Comparison of ENCODE assay signal across 36 cellular contexts in genomic region chr12:56914724-56915123, GRCh38. TPM values are rescaled to one million over a fixed set of nuclear protein-coding genes. Genes with fewer than 3 reads are reported as not detected.
"Had no signal": no experiment of that assay in that cellular context is flagged by ENCODE, and none has a peak within 500 bp of the region (broad histone marks: within the 10 kb centered on the region; RNA-seq: fewer than 3 reads in every experiment).

No MANE protein-coding gene starts in this region.

- H3K4me1 Mint-ChIP-seq: activated CD4-positive, alpha-beta T cell treated with anti-CD3 and anti-CD28 coated beads for 36 hours; activated CD4-positive, alpha-beta T cell treated with anti-CD3 and anti-CD28 coated beads, Interleukin-2, amount 10 ng/mL, durations not matched to agents 24 days and 14 days; activated CD8-positive, alpha-beta memory T cell treated with anti-CD3 and anti-CD28 coated beads, Interleukin-2, amount 10 ng/mL, durations not matched to agents 7 days and 5 days; activated naive CD4-positive, alpha-beta T cell treated with anti-CD3 and anti-CD28 coated beads, Interleukin-2, amount 50 U/mL, for 24 hours; activated naive CD8-positive, alpha-beta T cell treated with anti-CD3 and anti-CD28 coated beads for 36 hours; activated naive CD8-positive, alpha-beta T cell treated with anti-CD3 and anti-CD28 coated beads, Interleukin-2, amount 50 U/mL, for 24 hours; endodermal cell had no signal

- H3K4me1 ChIP-seq: adrenal gland, body of pancreas, colonic mucosa, esophagus muscularis mucosa, foreskin keratinocyte, gastrocnemius medialis, heart left ventricle had no signal

- H3K27ac Mint-ChIP-seq: activated CD4-positive, alpha-beta memory T cell treated with anti-CD3 and anti-CD28 coated beads for 36 hours; activated CD4-positive, alpha-beta T cell treated with anti-CD3 and anti-CD28 coated beads for 36 hours; activated CD4-positive, alpha-beta T cell treated with anti-CD3 and anti-CD28 coated beads, Interleukin-2, amount 10 ng/mL, durations not matched to agents 24 days and 14 days; activated CD8-positive, alpha-beta memory T cell treated with anti-CD3 and anti-CD28 coated beads, Interleukin-2, amount 10 ng/mL, durations not matched to agents 7 days and 5 days; activated CD8-positive, alpha-beta T cell treated with anti-CD3 and anti-CD28 coated beads, Interleukin-2, amount 10 ng/mL, durations not matched to agents 7 days and 5 days; activated naive CD4-positive, alpha-beta T cell treated with anti-CD3 and anti-CD28 coated beads for 36 hours; activated naive CD4-positive, alpha-beta T cell treated with anti-CD3 and anti-CD28 coated beads, Interleukin-2, amount 50 U/mL, for 24 hours; activated naive CD8-positive, alpha-beta T cell treated with anti-CD3 and anti-CD28 coated beads for 36 hours; activated naive CD8-positive, alpha-beta T cell treated with anti-CD3 and anti-CD28 coated beads, Interleukin-2, amount 50 U/mL, for 24 hours; activated T-helper 1 cell treated with anti-CD3 and anti-CD28 coated beads, Interleukin-12 subunit alpha, Interleukin-12 subunit beta, Interleukin-2, Interleukin-4 antibody, amounts not matched to agents 30 ng/mL and 10 ng/mL and 1 ng/mL, durations not matched to agents 14 hours and 24 hours and 36 hours; activated T-helper 2 cell treated with anti-CD3 and anti-CD28 coated beads, Interferon-gamma antibody, Interleukin-2, Interleukin-4, amounts not matched to agents 10 μg/mL and 5 μg/mL and 100 μg/mL, durations not matched to agents 14 hours and 24 hours and 36 hours; endodermal cell had no signal

- DNase-seq: activated CD4-positive, alpha-beta memory T cell treated with anti-CD3 and anti-CD28 coated beads for 36 hours; activated CD4-positive, alpha-beta T cell treated with anti-CD3 and anti-CD28 coated beads for 36 hours; activated CD4-positive, alpha-beta T cell treated with anti-CD3 and anti-CD28 coated beads, Interleukin-2, amount 10 ng/mL, durations not matched to agents 24 days and 14 days; activated CD4-positive, CD25-positive, alpha-beta regulatory T cell; activated CD4-positive, CD25-positive, alpha-beta regulatory T cell treated with anti-CD3 and anti-CD28 coated beads, Interleukin-2, amount 50 U/mL, for 72 hours; activated CD8-positive, alpha-beta memory T cell treated with anti-CD3 and anti-CD28 coated beads, Interleukin-2, amount 10 ng/mL, durations not matched to agents 7 days and 5 days; activated CD8-positive, alpha-beta memory T cell treated with anti-CD3 and anti-CD28 coated beads, Interleukin-2, amount 50 U/mL, for 4 hours; activated CD8-positive, alpha-beta T cell treated with anti-CD3 and anti-CD28 coated beads, Interleukin-2, amount 10 ng/mL, durations not matched to agents 7 days and 5 days; activated effector memory CD4-positive, alpha-beta T cell treated with anti-CD3 and anti-CD28 coated beads, Interleukin-2, amount 50 U/mL, for 16 hours; activated naive CD4-positive, alpha-beta T cell treated with anti-CD3 and anti-CD28 coated beads for 36 hours; activated naive CD8-positive, alpha-beta T cell treated with anti-CD3 and anti-CD28 coated beads for 36 hours; activated naive CD8-positive, alpha-beta T cell treated with anti-CD3 and anti-CD28 coated beads, Interleukin-2, amount 50 U/mL, for 24 hours; activated T-cell treated with anti-CD3 and anti-CD28 coated beads, Interleukin-2, amount 50 U/mL, for 1 hour; activated T-cell treated with anti-CD3 and anti-CD28 coated beads, Interleukin-2, amount 50 U/mL, for 48 hours; adrenal gland; amygdala; aorta; body of pancreas; caudate nucleus; cerebellar nuclear complex; colonic mucosa; effector memory CD4-positive, alpha-beta T cell; endodermal cell; erythroblast; foreskin keratinocyte; gastrocnemius medialis; glutamatergic neuron; heart left ventricle; T-helper 2 cell had no signal

- H3K4me3 Mint-ChIP-seq: activated CD4-positive, alpha-beta memory T cell treated with anti-CD3 and anti-CD28 coated beads for 36 hours; activated CD4-positive, alpha-beta T cell treated with anti-CD3 and anti-CD28 coated beads for 36 hours; activated CD4-positive, alpha-beta T cell treated with anti-CD3 and anti-CD28 coated beads, Interleukin-2, amount 10 ng/mL, durations not matched to agents 24 days and 14 days; activated CD8-positive, alpha-beta memory T cell treated with anti-CD3 and anti-CD28 coated beads, Interleukin-2, amount 10 ng/mL, durations not matched to agents 7 days and 5 days; activated CD8-positive, alpha-beta T cell treated with anti-CD3 and anti-CD28 coated beads, Interleukin-2, amount 10 ng/mL, durations not matched to agents 7 days and 5 days; activated naive CD4-positive, alpha-beta T cell treated with anti-CD3 and anti-CD28 coated beads for 36 hours; activated naive CD4-positive, alpha-beta T cell treated with anti-CD3 and anti-CD28 coated beads, Interleukin-2, amount 50 U/mL, for 24 hours; activated naive CD8-positive, alpha-beta T cell treated with anti-CD3 and anti-CD28 coated beads for 36 hours; activated naive CD8-positive, alpha-beta T cell treated with anti-CD3 and anti-CD28 coated beads, Interleukin-2, amount 50 U/mL, for 24 hours; activated T-helper 1 cell treated with anti-CD3 and anti-CD28 coated beads, Interleukin-12 subunit alpha, Interleukin-12 subunit beta, Interleukin-2, Interleukin-4 antibody, amounts not matched to agents 30 ng/mL and 10 ng/mL and 1 ng/mL, durations not matched to agents 14 hours and 24 hours and 36 hours; endodermal cell had no signal

- H3K9me3 Mint-ChIP-seq: activated naive CD4-positive, alpha-beta T cell treated with anti-CD3 and anti-CD28 coated beads, Interleukin-2, amount 50 U/mL, for 24 hours had no signal

- H3K36me3 ChIP-seq: adrenal gland, colonic mucosa, esophagus muscularis mucosa, gastrocnemius medialis, heart left ventricle had no signal

- H3K4me3 ChIP-seq: adrenal gland, body of pancreas, colonic mucosa, esophagus muscularis mucosa, gastrocnemius medialis, heart left ventricle had no signal

- H3K36me3 Mint-ChIP-seq: activated CD4-positive, alpha-beta memory T cell treated with anti-CD3 and anti-CD28 coated beads for 36 hours; activated CD8-positive, alpha-beta memory T cell treated with anti-CD3 and anti-CD28 coated beads, Interleukin-2, amount 10 ng/mL, durations not matched to agents 7 days and 5 days; activated naive CD4-positive, alpha-beta T cell treated with anti-CD3 and anti-CD28 coated beads, Interleukin-2, amount 50 U/mL, for 24 hours had no signal

- H3K27me3 ChIP-seq: adrenal gland, body of pancreas, colonic mucosa, esophagus muscularis mucosa, gastrocnemius medialis, heart left ventricle had no signal

- H3K9me3 ChIP-seq: adrenal gland, colonic mucosa, gastrocnemius medialis had no signal

- H3K27ac ChIP-seq: adrenal gland, body of pancreas, colonic mucosa, esophagus muscularis mucosa, foreskin keratinocyte, gastrocnemius medialis, heart left ventricle had no signal

- ATAC-seq: activated CD4-positive, alpha-beta T cell treated with anti-CD3 and anti-CD28 coated beads for 36 hours; activated CD8-positive, alpha-beta memory T cell treated with anti-CD3 and anti-CD28 coated beads, Interleukin-2, amount 10 ng/mL, durations not matched to agents 7 days and 5 days; activated CD8-positive, alpha-beta T cell treated with anti-CD3 and anti-CD28 coated beads, Interleukin-2, amount 10 ng/mL, durations not matched to agents 7 days and 5 days; activated naive CD8-positive, alpha-beta T cell treated with anti-CD3 and anti-CD28 coated beads, Interleukin-2, amount 50 U/mL, for 24 hours; body of pancreas; foreskin keratinocyte; gastrocnemius medialis; heart left ventricle had no signal

RNA-seq across cellular contexts. Expression of gene SDR9C7, which starts 19.5 kb away (rescaled TPM):
- total RNA-seq: activated CD4-positive, alpha-beta memory T cell treated with anti-CD3 and anti-CD28 coated beads for 36 hours; activated CD4-positive, alpha-beta T cell treated with anti-CD3 and anti-CD28 coated beads for 36 hours; activated CD4-positive, alpha-beta T cell treated with anti-CD3 and anti-CD28 coated beads, Interleukin-2, amount 10 ng/mL, durations not matched to agents 24 days and 14 days; activated CD8-positive, alpha-beta memory T cell treated with anti-CD3 and anti-CD28 coated beads for 36 hours; activated CD8-positive, alpha-beta memory T cell treated with anti-CD3 and anti-CD28 coated beads, Interleukin-2, amount 10 ng/mL, durations not matched to agents 7 days and 5 days; activated CD8-positive, alpha-beta T cell treated with anti-CD3 and anti-CD28 coated beads, Interleukin-2, amount 10 ng/mL, durations not matched to agents 7 days and 5 days; activated naive CD4-positive, alpha-beta T cell treated with anti-CD3 and anti-CD28 coated beads for 36 hours; activated naive CD8-positive, alpha-beta T cell treated with anti-CD3 and anti-CD28 coated beads for 36 hours; activated T-helper 1 cell treated with anti-CD3 and anti-CD28 coated beads, Interleukin-12 subunit alpha, Interleukin-12 subunit beta, Interleukin-2, Interleukin-4 antibody, amounts not matched to agents 30 ng/mL and 10 ng/mL and 1 ng/mL, durations not matched to agents 14 hours and 24 hours and 36 hours; activated T-helper 2 cell treated with anti-CD3 and anti-CD28 coated beads, Interferon-gamma antibody, Interleukin-2, Interleukin-4, amounts not matched to agents 10 μg/mL and 5 μg/mL and 100 μg/mL, durations not matched to agents 14 hours and 24 hours and 36 hours; adrenal gland; body of pancreas; colonic mucosa; dermis microvascular lymphatic vessel endothelial cell; endodermal cell; T-helper 1 cell treated with Interleukin-12 subunit alpha and Interleukin-12 subunit beta and Interleukin-4 antibody, amounts not matched to agents 30 ng/mL and 1 ng/mL, for 36 hours had no signal
